Comparison of ENCODE assay signal across 1 cellular context in the genomic region with DNA sequence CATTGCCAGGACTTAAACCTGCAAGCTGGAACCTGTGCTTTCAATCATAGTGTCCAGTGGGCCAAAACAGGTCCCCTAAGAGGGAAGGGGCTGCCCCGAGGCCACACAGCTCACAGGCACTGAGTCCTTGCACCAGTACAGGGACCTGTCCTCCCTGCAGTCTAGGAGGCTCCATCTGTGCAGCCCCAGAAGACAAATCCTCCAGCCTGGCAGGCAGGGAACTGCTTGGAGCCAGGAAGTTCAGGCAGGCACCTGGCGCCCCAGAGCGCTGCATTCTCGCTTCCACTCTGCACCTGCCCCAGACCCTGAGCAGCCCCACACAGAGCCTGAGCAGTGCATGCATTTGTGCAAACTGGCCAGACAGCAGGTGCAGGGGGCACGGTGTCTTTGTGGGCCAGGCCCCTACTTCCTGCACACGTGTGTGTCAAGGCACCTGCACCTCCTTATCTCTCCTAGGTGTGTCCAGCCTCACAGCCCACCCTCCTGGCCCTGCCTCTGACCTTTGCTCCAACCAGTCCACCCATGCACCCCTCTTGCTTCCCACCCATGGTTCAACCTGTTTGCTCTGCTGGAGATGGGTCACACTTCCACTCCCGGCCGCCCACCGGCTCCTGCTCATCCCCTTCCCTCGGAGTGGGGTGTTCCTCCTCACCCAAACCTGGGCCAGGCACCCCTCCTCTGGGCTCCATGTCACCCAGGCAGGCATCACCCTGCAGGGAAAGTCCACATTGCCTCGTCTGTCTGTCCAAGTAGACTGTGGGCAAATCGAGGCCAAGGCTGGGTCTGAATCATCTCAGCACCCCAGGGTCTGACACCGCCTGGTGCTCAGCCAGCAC.
TF ChIP-seq lines count a peak whose summit lies in the region.

No MANE protein-coding gene starts in this region.

TF ChIP-seq in IMR-90, 13 proteins besides CTCF, POLR2A, EP300 and RAD21:
- TF ChIP-seq BHLHE40 (IDR thresholded peaks at IDR 0.05; ENCODE audit: low read depth, low read length) = no peak
- TF ChIP-seq RCOR1 (IDR thresholded peaks at IDR 0.05; ENCODE audit: insufficient replicate concordance, low read length) = no peak
- TF ChIP-seq SMC3 (IDR thresholded peaks at IDR 0.05; ENCODE audit: low read depth, low read length) = no peak
- no peak for TF ChIP-seq FOS (IDR thresholded peaks at IDR 0.05; ENCODE audit: low read depth, low read length)
- no peak for TF ChIP-seq MXI1 (IDR thresholded peaks at IDR 0.05; ENCODE audit: borderline replicate concordance, low read depth, low read length)
- no peak for TF ChIP-seq CEBPB (IDR thresholded peaks at IDR 0.05; ENCODE audit: low read depth, low read length)
- no peak for TF ChIP-seq MAZ (IDR thresholded peaks at IDR 0.05; ENCODE audit: borderline replicate concordance, low read depth, low read length)
- TF ChIP-seq, protein P1, sequence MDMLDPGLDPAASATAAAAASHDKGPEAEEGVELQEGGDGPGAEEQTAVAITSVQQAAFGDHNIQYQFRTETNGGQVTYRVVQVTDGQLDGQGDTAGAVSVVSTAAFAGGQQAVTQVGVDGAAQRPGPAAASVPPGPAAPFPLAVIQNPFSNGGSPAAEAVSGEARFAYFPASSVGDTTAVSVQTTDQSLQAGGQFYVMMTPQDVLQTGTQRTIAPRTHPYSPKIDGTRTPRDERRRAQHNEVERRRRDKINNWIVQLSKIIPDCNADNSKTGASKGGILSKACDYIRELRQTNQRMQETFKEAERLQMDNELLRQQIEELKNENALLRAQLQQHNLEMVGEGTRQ (IDR thresholded peaks at IDR 0.05; ENCODE audit: low read depth, low read length) = no peak
- TF ChIP-seq MAFK (IDR thresholded peaks at IDR 0.05; ENCODE audit: low read depth, low read length) = no peak
- TF ChIP-seq NFE2L2 (IDR thresholded peaks at IDR 0.05; ENCODE audit: low read depth, low read length) = no peak
- TF ChIP-seq RFX5 (IDR thresholded peaks at IDR 0.05; ENCODE audit: low read depth, low read length) = no peak
- TF ChIP-seq ELK1 (IDR thresholded peaks at IDR 0.05; ENCODE audit: borderline replicate concordance, low read depth, low read length) = no peak
- no peak for TF ChIP-seq CHD1 (IDR thresholded peaks at IDR 0.05; ENCODE audit: low read depth, low read length)
